11 cellular contexts compared by ENCODE assay signal in the genomic region with DNA sequence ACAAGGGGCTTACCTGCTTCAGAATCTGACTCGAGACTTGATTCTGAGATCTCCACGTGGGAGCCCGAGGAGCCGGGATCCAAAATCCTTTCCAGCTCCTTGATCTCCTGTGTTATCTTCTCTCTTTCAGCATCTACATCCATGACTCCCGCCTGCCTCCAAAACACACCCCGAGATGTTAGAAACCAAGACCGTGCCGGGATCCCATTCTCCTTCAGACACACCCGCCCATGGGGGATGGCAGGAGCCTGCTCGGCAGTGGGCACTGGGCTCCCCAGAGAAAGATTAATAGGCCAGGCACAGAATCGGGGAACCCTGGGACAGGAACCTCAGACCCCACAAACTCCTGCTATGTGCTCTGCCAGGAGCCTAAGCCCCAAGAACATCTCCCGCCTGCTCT. TPM values are rescaled to one million over a fixed set of nuclear protein-coding genes. Genes with fewer than 3 reads are reported as not detected.
DNase-seq lines count a peak whose midpoint lies in the region; ATAC-seq and TF ChIP-seq lines count a peak whose summit lies in the region.
"Had no signal": no experiment of that assay in that cellular context is flagged by ENCODE, and none has a peak within 500 bp of the region (broad histone marks: within the 10 kb centered on the region; RNA-seq: fewer than 3 reads in every experiment).

No MANE protein-coding gene starts in this region.

- peaks cover 33% of the 10 kb centered on the region for H3K36me3 Mint-ChIP-seq in activated T-helper 1 cell treated with anti-CD3 and anti-CD28 coated beads, Interleukin-12 subunit alpha, Interleukin-12 subunit beta, Interleukin-2, Interleukin-4 antibody, amounts not matched to agents 30 ng/mL and 10 ng/mL and 1 ng/mL, durations not matched to agents 14 hours and 24 hours and 36 hours (ENCODE audit: low read depth)

- H3K9me3 Mint-ChIP-seq in activated T-helper 1 cell treated with anti-CD3 and anti-CD28 coated beads, Interleukin-12 subunit alpha, Interleukin-12 subunit beta, Interleukin-2, Interleukin-4 antibody, amounts not matched to agents 30 ng/mL and 10 ng/mL and 1 ng/mL, durations not matched to agents 14 hours and 24 hours and 36 hours, result no peaks in the 10 kb centered on the region

- DNase-seq in BE2C (no peak), HFF-Myc (ENCODE audit: extremely low read depth, low read depth) (no peak), mesendoderm (no peak), C1 segment of cervical spinal cord (lab: John Stamatoyannopoulos, UW) (no peak), AG08396 (ENCODE audit: low spot score) (no peak), stomach (no peak)
- DNase-seq in activated T-helper 1 cell treated with anti-CD3 and anti-CD28 coated beads, Interleukin-12 subunit alpha, Interleukin-12 subunit beta, Interleukin-2, Interleukin-4 antibody, amounts not matched to agents 30 ng/mL and 10 ng/mL and 1 ng/mL, durations not matched to agents 14 hours and 24 hours and 36 hours (ENCODE audit: low spot score), result no peak
- DNase-seq: NCI-H526 treated with DMSO at 0.1 percent for 48 hours, testis had no signal

- no peak overlapping the region for H2BK120ac ChIP-seq in mesendoderm (ENCODE audit: low read depth, low read length)

- no peak overlapping the region for H3K23ac ChIP-seq in mesendoderm (ENCODE audit: low read length)

- H2BK15ac ChIP-seq in mesendoderm (replicated peaks; ENCODE audit: low read depth), result no peak overlapping the region

- H3K79me1 ChIP-seq in mesendoderm (ENCODE audit: low read length), result peaks cover 18% of the 10 kb centered on the region

- WGBS in mesendoderm (ENCODE audit: extremely low coverage, insufficient coverage, low lambda C conversion rate), result no CpG with 5 or more reads among the region's 12 CpGs
- 94 to 97% (median 94%) methylated on average over 12 of the region's 12 CpGs for WGBS in stomach, 5 donors

- no peak overlapping the region for H4K8ac ChIP-seq in mesendoderm (ENCODE audit: low read depth, low read length)

- H3K9me3 ChIP-seq in BE2C (no peaks in the 10 kb centered on the region), stomach (no peaks in the 10 kb centered on the region)
- H3K9me3 ChIP-seq: neutrophil, testis had no signal

- no peak overlapping the region for H3K4me2 ChIP-seq in mesendoderm (ENCODE audit: low read length)

- no peak for ATAC-seq in HG03469 (IDR thresholded peaks at IDR 0.05; ENCODE audit: unreplicated experiment)

- TF ChIP-seq POLR2A in stomach (IDR thresholded peaks at IDR 0.05), result no peak

- no peak overlapping the region for H4K5ac ChIP-seq in mesendoderm (ENCODE audit: low read length)

- H3K4me3 Mint-ChIP-seq in activated T-helper 1 cell treated with anti-CD3 and anti-CD28 coated beads, Interleukin-12 subunit alpha, Interleukin-12 subunit beta, Interleukin-2, Interleukin-4 antibody, amounts not matched to agents 30 ng/mL and 10 ng/mL and 1 ng/mL, durations not matched to agents 14 hours and 24 hours and 36 hours, result peak overlapping the region; percentile 91

- no peak overlapping the region for H3K27ac Mint-ChIP-seq in activated T-helper 1 cell treated with anti-CD3 and anti-CD28 coated beads, Interleukin-12 subunit alpha, Interleukin-12 subunit beta, Interleukin-2, Interleukin-4 antibody, amounts not matched to agents 30 ng/mL and 10 ng/mL and 1 ng/mL, durations not matched to agents 14 hours and 24 hours and 36 hours

- intact Hi-C loops in activated T-helper 1 cell treated with anti-CD3 and anti-CD28 coated beads, Interleukin-12 subunit alpha, Interleukin-12 subunit beta, Interleukin-2, Interleukin-4 antibody, amounts not matched to agents 30 ng/mL and 10 ng/mL and 1 ng/mL, durations not matched to agents 14 hours and 24 hours and 36 hours (cut with micrococcal nuclease), result no loop called here
- intact Hi-C loops in stomach (cut with DNase I; ENCODE audit: low total_unique reads), result no loop called here

- H3K4me3 ChIP-seq in BE2C (ENCODE audit: low read depth, low read length) (peak overlapping the region; percentile 81; the same call in 1 of the 2 replicates), HFF-Myc (replicated peaks; ENCODE audit: low read depth, low read length) (peak overlapping the region; percentile 95), mesendoderm (ENCODE audit: low read length) (no peak overlapping the region), stomach (peak overlapping the region in 1 of 4 donors; percentile 98)

- H3K4me1 Mint-ChIP-seq in activated T-helper 1 cell treated with anti-CD3 and anti-CD28 coated beads, Interleukin-12 subunit alpha, Interleukin-12 subunit beta, Interleukin-2, Interleukin-4 antibody, amounts not matched to agents 30 ng/mL and 10 ng/mL and 1 ng/mL, durations not matched to agents 14 hours and 24 hours and 36 hours (ENCODE audit: low read depth), result peaks cover 20% of the 10 kb centered on the region

- H3K79me2 ChIP-seq in mesendoderm (ENCODE audit: control insufficient read depth, insufficient read depth, low read length), result peaks cover 22% of the 10 kb centered on the region

- peaks cover 62% of the 10 kb centered on the region for H3K36me3 ChIP-seq in BE2C
- H3K36me3 ChIP-seq in mesendoderm (ENCODE audit: control insufficient read depth, insufficient read depth, low read length), result peaks cover 20% of the 10 kb centered on the region
- H3K36me3 ChIP-seq in stomach, result peaks cover 39 to 73% (median 60%) of the 10 kb centered on the region in 4 donors

- H3K27me3 ChIP-seq in BE2C (no peaks in the 10 kb centered on the region), mesendoderm (ENCODE audit: insufficient read depth, low read length, poor library complexity) (no peaks in the 10 kb centered on the region), stomach (no peaks in the 10 kb centered on the region)
- H3K27me3 ChIP-seq: testis had no signal

- H2AK5ac ChIP-seq in mesendoderm (ENCODE audit: low read length), result no peak overlapping the region

- H3K27me3 Mint-ChIP-seq in activated T-helper 1 cell treated with anti-CD3 and anti-CD28 coated beads, Interleukin-12 subunit alpha, Interleukin-12 subunit beta, Interleukin-2, Interleukin-4 antibody, amounts not matched to agents 30 ng/mL and 10 ng/mL and 1 ng/mL, durations not matched to agents 14 hours and 24 hours and 36 hours (ENCODE audit: insufficient read depth), result no peaks in the 10 kb centered on the region

- H3K4me1 ChIP-seq in BE2C (peaks cover 5% of the 10 kb centered on the region), mesendoderm (ENCODE audit: control insufficient read depth, low read depth, low read length) (peaks cover 2% of the 10 kb centered on the region), stomach (peaks cover 12 to 31% (median 26%) of the 10 kb centered on the region in 4 donors)

- H3K18ac ChIP-seq in mesendoderm (ENCODE audit: low read length), result no peak overlapping the region

- H3K27ac ChIP-seq in mesendoderm (ENCODE audit: low read depth, low read length) (no peak overlapping the region), stomach (no peak overlapping the region)
- H3K27ac ChIP-seq: neutrophil, testis had no signal

- peak overlapping the region; percentile 96 for H3K56ac ChIP-seq in mesendoderm (ENCODE audit: low read length)

- no peak overlapping the region for H2BK5ac ChIP-seq in mesendoderm (ENCODE audit: low read length)

- TF ChIP-seq EP300 in stomach (IDR thresholded peaks at IDR 0.05), result no peak

- TF ChIP-seq CTCF in BE2C (IDR thresholded peaks at IDR 0.05; ENCODE audit: low read depth, low read length), result no peak
- no peak for TF ChIP-seq CTCF in HFF-Myc (IDR thresholded peaks at IDR 0.05; ENCODE audit: low read depth, low read length, missing control alignments)
- TF ChIP-seq CTCF in stomach (IDR thresholded peaks at IDR 0.05), result no peak

- H3K4ac ChIP-seq in mesendoderm (ENCODE audit: low read depth, low read length), result no peak overlapping the region

- peak overlapping the region; percentile 97 for H3K9ac ChIP-seq in mesendoderm (ENCODE audit: low read length)

RNA-seq across cellular contexts. Expression of a gene that starts 1.7 kb away (rescaled TPM):
- 56.9 TPM for polyA plus RNA-seq in BE2C (2012; ENCODE audit: insufficient read depth, insufficient read length, low read depth)
- 26.7 TPM in 2 replicates for total RNA-seq in activated T-helper 1 cell treated with anti-CD3 and anti-CD28 coated beads, Interleukin-12 subunit alpha, Interleukin-12 subunit beta, Interleukin-2, Interleukin-4 antibody, amounts not matched to agents 30 ng/mL and 10 ng/mL and 1 ng/mL, durations not matched to agents 14 hours and 24 hours and 36 hours
- polyA plus RNA-seq in mesendoderm (2013, experiment 1 of 2), result 12.5 TPM
- 12.5 TPM for polyA plus RNA-seq in mesendoderm (2013, experiment 2 of 2)
- 10 to 100 TPM in 1 of 5 donors, 1 to 10 TPM in 4; 1.8 to 58.2 (median 5.8) TPM for total RNA-seq in stomach
- 1 to 10 TPM; 2.9 to 4.6 (median 4.1) TPM for polyA plus RNA-seq in stomach

RNA-seq across cellular contexts. Expression of a gene that starts 12.1 kb away (rescaled TPM):
- 253 TPM for polyA plus RNA-seq in BE2C (2012; ENCODE audit: insufficient read depth, insufficient read length, low read depth)
- total RNA-seq in activated T-helper 1 cell treated with anti-CD3 and anti-CD28 coated beads, Interleukin-12 subunit alpha, Interleukin-12 subunit beta, Interleukin-2, Interleukin-4 antibody, amounts not matched to agents 30 ng/mL and 10 ng/mL and 1 ng/mL, durations not matched to agents 14 hours and 24 hours and 36 hours, result 50.0 and 54.5 TPM in 2 replicates
- 83.3 TPM for polyA plus RNA-seq in mesendoderm (2013, experiment 1 of 2)
- polyA plus RNA-seq in mesendoderm (2013, experiment 2 of 2), result 82.0 TPM
- 100 to 1,000 TPM in 1 of 5 donors, 10 to 100 TPM in 4; 26.3 to 184 (median 71.2) TPM for total RNA-seq in stomach
- polyA plus RNA-seq in stomach, result 10 to 100 TPM; 20.6 to 29.5 (median 27.2) TPM

RNA-seq across cellular contexts. Expression of a gene that starts 12.2 kb away (rescaled TPM):
- 145 TPM for polyA plus RNA-seq in BE2C (2012; ENCODE audit: insufficient read depth, insufficient read length, low read depth)
- 104 and 114 TPM in 2 replicates for total RNA-seq in activated T-helper 1 cell treated with anti-CD3 and anti-CD28 coated beads, Interleukin-12 subunit alpha, Interleukin-12 subunit beta, Interleukin-2, Interleukin-4 antibody, amounts not matched to agents 30 ng/mL and 10 ng/mL and 1 ng/mL, durations not matched to agents 14 hours and 24 hours and 36 hours
- polyA plus RNA-seq in mesendoderm (2013, experiment 1 of 2), result 41.2 TPM
- polyA plus RNA-seq in mesendoderm (2013, experiment 2 of 2), result 43.3 TPM
- 100 to 1,000 TPM in 1 of 5 donors, 10 to 100 TPM in 4; 32.7 to 121 (median 59.5) TPM for total RNA-seq in stomach
- 10 to 100 TPM; 25.8 to 47.0 (median 32.6) TPM for polyA plus RNA-seq in stomach

RNA-seq across cellular contexts. Expression of a gene that starts 24.8 kb away (rescaled TPM):
- polyA plus RNA-seq in BE2C (2012; ENCODE audit: insufficient read depth, insufficient read length, low read depth), result 47.9 TPM
- 7.1 and 7.2 TPM in 2 replicates for total RNA-seq in activated T-helper 1 cell treated with anti-CD3 and anti-CD28 coated beads, Interleukin-12 subunit alpha, Interleukin-12 subunit beta, Interleukin-2, Interleukin-4 antibody, amounts not matched to agents 30 ng/mL and 10 ng/mL and 1 ng/mL, durations not matched to agents 14 hours and 24 hours and 36 hours
- polyA plus RNA-seq in mesendoderm (2013, experiment 1 of 2), result 0.29 TPM
- 0.20 TPM for polyA plus RNA-seq in mesendoderm (2013, experiment 2 of 2)
- 1 to 10 TPM in 3 of 5 donors, under 1 TPM in 1, not detected in 1; 0.92 to 8.2 (median 1.6) TPM for total RNA-seq in stomach
- 1 to 10 TPM in 2 of 3 donors, under 1 TPM in 1; 0.92 to 2.0 (median 1.1) TPM for polyA plus RNA-seq in stomach

RNA-seq across cellular contexts. Expression of a gene that starts 34.7 kb away (rescaled TPM):
- polyA plus RNA-seq in BE2C (2012; ENCODE audit: insufficient read depth, insufficient read length, low read depth), result 95.7 TPM
- total RNA-seq in activated T-helper 1 cell treated with anti-CD3 and anti-CD28 coated beads, Interleukin-12 subunit alpha, Interleukin-12 subunit beta, Interleukin-2, Interleukin-4 antibody, amounts not matched to agents 30 ng/mL and 10 ng/mL and 1 ng/mL, durations not matched to agents 14 hours and 24 hours and 36 hours, result 35.2 TPM in 2 replicates
- 18.9 TPM for polyA plus RNA-seq in mesendoderm (2013, experiment 1 of 2)
- polyA plus RNA-seq in mesendoderm (2013, experiment 2 of 2), result 19.7 TPM
- 10 to 100 TPM in 1 of 5 donors, 1 to 10 TPM in 3, not detected in 1; 1.3 to 10.1 (median 7.4) TPM for total RNA-seq in stomach
- polyA plus RNA-seq in stomach, result 10 to 100 TPM; 13.9 to 16.8 (median 15.0) TPM
